1 cellular context compared by ENCODE assay signal in the genomic region with DNA sequence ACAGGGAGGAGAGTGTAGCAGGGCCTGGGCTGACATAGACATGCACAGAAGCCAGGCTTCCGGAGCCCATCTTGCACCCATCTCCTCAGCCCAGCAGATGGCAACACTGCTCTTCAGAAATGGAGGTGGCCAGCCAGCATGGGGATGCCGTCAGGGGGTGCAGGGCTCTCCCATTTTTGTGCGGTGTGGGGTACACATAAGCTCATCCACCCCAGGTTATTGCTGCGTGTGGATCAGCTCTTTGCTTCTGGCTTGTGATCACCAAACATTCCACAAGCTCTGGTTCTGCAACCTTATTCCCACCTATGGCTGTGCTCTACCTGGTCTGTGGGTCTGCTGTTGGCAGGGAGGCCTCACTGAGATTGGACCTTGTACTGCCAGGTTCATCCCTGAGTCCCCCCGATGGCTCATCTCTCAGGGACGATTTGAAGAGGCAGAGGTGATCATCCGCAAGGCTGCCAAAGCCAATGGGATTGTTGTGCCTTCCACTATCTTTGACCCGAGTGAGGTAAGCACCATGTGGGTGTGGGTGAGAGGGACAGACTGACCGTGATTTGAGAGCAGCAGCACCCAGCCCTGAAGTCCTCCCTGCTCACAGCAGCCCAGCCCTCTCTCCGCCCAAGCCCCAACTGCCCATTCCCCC.
TF ChIP-seq lines count a peak whose summit lies in the region.

No MANE protein-coding gene starts in this region.

TF ChIP-seq in GM23338, 12 proteins besides CTCF, POLR2A, EP300 and RAD21 (continued from another document):
- TF ChIP-seq STAT1 (IDR thresholded peaks at IDR 0.05; ENCODE audit: unreplicated experiment) (no peak), EZH2phosphoT487 (IDR thresholded peaks at IDR 0.05; ENCODE audit: unreplicated experiment) (no peak), ZNF331 (CRISPR knock-in tag; IDR thresholded peaks at IDR 0.05; ENCODE audit: low read depth) (no peak), CREB1 (CRISPR knock-in tag; IDR thresholded peaks at IDR 0.05; ENCODE audit: low read depth) (no peak), NANOG (IDR thresholded peaks at IDR 0.05; ENCODE audit: borderline replicate concordance) (no peak), POLR2AphosphoS5 (IDR thresholded peaks at IDR 0.05; ENCODE audit: low read depth) (no peak)
- TF ChIP-seq, protein P1, sequence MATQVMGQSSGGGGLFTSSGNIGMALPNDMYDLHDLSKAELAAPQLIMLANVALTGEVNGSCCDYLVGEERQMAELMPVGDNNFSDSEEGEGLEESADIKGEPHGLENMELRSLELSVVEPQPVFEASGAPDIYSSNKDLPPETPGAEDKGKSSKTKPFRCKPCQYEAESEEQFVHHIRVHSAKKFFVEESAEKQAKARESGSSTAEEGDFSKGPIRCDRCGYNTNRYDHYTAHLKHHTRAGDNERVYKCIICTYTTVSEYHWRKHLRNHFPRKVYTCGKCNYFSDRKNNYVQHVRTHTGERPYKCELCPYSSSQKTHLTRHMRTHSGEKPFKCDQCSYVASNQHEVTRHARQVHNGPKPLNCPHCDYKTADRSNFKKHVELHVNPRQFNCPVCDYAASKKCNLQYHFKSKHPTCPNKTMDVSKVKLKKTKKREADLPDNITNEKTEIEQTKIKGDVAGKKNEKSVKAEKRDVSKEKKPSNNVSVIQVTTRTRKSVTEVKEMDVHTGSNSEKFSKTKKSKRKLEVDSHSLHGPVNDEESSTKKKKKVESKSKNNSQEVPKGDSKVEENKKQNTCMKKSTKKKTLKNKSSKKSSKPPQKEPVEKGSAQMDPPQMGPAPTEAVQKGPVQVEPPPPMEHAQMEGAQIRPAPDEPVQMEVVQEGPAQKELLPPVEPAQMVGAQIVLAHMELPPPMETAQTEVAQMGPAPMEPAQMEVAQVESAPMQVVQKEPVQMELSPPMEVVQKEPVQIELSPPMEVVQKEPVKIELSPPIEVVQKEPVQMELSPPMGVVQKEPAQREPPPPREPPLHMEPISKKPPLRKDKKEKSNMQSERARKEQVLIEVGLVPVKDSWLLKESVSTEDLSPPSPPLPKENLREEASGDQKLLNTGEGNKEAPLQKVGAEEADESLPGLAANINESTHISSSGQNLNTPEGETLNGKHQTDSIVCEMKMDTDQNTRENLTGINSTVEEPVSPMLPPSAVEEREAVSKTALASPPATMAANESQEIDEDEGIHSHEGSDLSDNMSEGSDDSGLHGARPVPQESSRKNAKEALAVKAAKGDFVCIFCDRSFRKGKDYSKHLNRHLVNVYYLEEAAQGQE (IDR thresholded peaks at IDR 0.05; ENCODE audit: unreplicated experiment) = no peak
TF ChIP-seq in GM23338: peak in this region for 0.
